12 cellular contexts compared by ENCODE assay signal in genomic region chr3:100954990-100955389, GRCh38. TPM values are rescaled to one million over a fixed set of nuclear protein-coding genes. Genes with fewer than 3 reads are reported as not detected.
DNase-seq lines count a peak whose midpoint lies in the region; ATAC-seq, FAIRE-seq and TF ChIP-seq lines count a peak whose summit lies in the region.
"Had no signal": no experiment of that assay in that cellular context is flagged by ENCODE, and none has a peak within 500 bp of the region (broad histone marks: within the 10 kb centered on the region; RNA-seq: fewer than 3 reads in every experiment).

No MANE protein-coding gene starts in this region.

- no peak for TF ChIP-seq EP300 in stomach (IDR thresholded peaks at IDR 0.05)

- peaks cover 0 to 6% of the 10 kb centered on the region in 2 donors for H3K4me1 ChIP-seq in right atrium auricular region
- H3K4me1 ChIP-seq in stomach = peaks cover 0 to 12% (median 2%) of the 10 kb centered on the region in 4 donors

- H3K36me3 ChIP-seq in brain microvascular endothelial cell (replicated peaks) (no peaks in the 10 kb centered on the region), right atrium auricular region (no peaks in the 10 kb centered on the region), stomach (no peaks in the 10 kb centered on the region)

- in situ Hi-C loops in brain microvascular endothelial cell (cut with HindIII; ENCODE audit: low pct_ligation_motif_present, low sequenced_read_pairs) = no loop called here

- DNase-seq in H54 (ENCODE audit: insufficient read length, low spot score) (peak; percentile 10), brain microvascular endothelial cell (peak; percentile 95), right atrium auricular region (ENCODE audit: low spot score) (peak; percentile 83), stomach (no peak), SW 1271 (lab: John Stamatoyannopoulos, UW) (no peak), amygdala (lab: John Stamatoyannopoulos, UW) (no peak)
- no peak for DNase-seq in T-helper 2 cell treated with Interferon-gamma antibody and Interleukin-4, amounts not matched to agents 5 μg/mL and 100 μg/mL, for 36 hours (ENCODE audit: low spot score)
- DNase-seq: activated naive CD4-positive, alpha-beta T cell treated with anti-CD3 and anti-CD28 coated beads, Interleukin-2, amount 10 ng/mL, durations not matched to agents 7 days and 5 days; NCI-H1436 treated with DMSO at 0.1 percent for 48 hours had no signal

- no peak for TF ChIP-seq POLR2A in H54 (IDR thresholded peaks at IDR 0.05; ENCODE audit: low read depth, low read length)
- TF ChIP-seq POLR2A in stomach (IDR thresholded peaks at IDR 0.05) = no peak

- peak; percentile 75 for FAIRE-seq in H54 (lab: Jason Lieb, UNC)

- intact Hi-C loops in stomach (cut with DNase I; ENCODE audit: low total_unique reads) = no loop called here

- TF ChIP-seq CTCF in brain microvascular endothelial cell (IDR thresholded peaks at IDR 0.05; ENCODE audit: low read depth, low read length, missing control alignments) (no peak), right atrium auricular region (IDR thresholded peaks at IDR 0.05) (no peak), stomach (IDR thresholded peaks at IDR 0.05) (no peak)

- H3K4me3 Mint-ChIP-seq in T-helper 2 cell treated with Interferon-gamma antibody and Interleukin-4, amounts not matched to agents 5 μg/mL and 100 μg/mL, for 36 hours = no peak overlapping the region
- H3K4me3 Mint-ChIP-seq: activated naive CD4-positive, alpha-beta T cell treated with anti-CD3 and anti-CD28 coated beads, Interleukin-2, amount 10 ng/mL, durations not matched to agents 7 days and 5 days; type B pancreatic cell had no signal

- no peaks in the 10 kb centered on the region for H3K36me3 Mint-ChIP-seq in T-helper 2 cell treated with Interferon-gamma antibody and Interleukin-4, amounts not matched to agents 5 μg/mL and 100 μg/mL, for 36 hours (ENCODE audit: low read depth)
- H3K36me3 Mint-ChIP-seq: activated naive CD4-positive, alpha-beta T cell treated with anti-CD3 and anti-CD28 coated beads, Interleukin-2, amount 10 ng/mL, durations not matched to agents 7 days and 5 days; type B pancreatic cell had no signal

- no peaks in the 10 kb centered on the region for H3K27me3 ChIP-seq in brain microvascular endothelial cell (replicated peaks)
- no peaks in the 10 kb centered on the region for H3K27me3 ChIP-seq in right atrium auricular region
- no peaks in the 10 kb centered on the region for H3K27me3 ChIP-seq in stomach

- no peaks in the 10 kb centered on the region for H3K4me1 Mint-ChIP-seq in T-helper 2 cell treated with Interferon-gamma antibody and Interleukin-4, amounts not matched to agents 5 μg/mL and 100 μg/mL, for 36 hours (ENCODE audit: low read depth)
- H3K4me1 Mint-ChIP-seq: activated naive CD4-positive, alpha-beta T cell treated with anti-CD3 and anti-CD28 coated beads, Interleukin-2, amount 10 ng/mL, durations not matched to agents 7 days and 5 days had no signal

- H3K27ac ChIP-seq in brain microvascular endothelial cell (peak overlapping the region; percentile 77), right atrium auricular region (peak overlapping the region; percentile 64 to 79), stomach (peak overlapping the region in 3 of 5 donors; percentile 47 to 64 (median 55))

- H3K4me3 ChIP-seq in brain microvascular endothelial cell (ENCODE audit: low read depth, low read length) = no peak overlapping the region
- no peak overlapping the region for H3K4me3 ChIP-seq in right atrium auricular region
- H3K4me3 ChIP-seq in stomach = no peak overlapping the region

- H3K9me3 ChIP-seq in right atrium auricular region = peaks cover 0 to 7% of the 10 kb centered on the region in 2 donors
- peaks cover 0 to 7% (median under 1%) of the 10 kb centered on the region in 4 donors for H3K9me3 ChIP-seq in stomach

- no peak for ATAC-seq in GM19023 (IDR thresholded peaks at IDR 0.05; ENCODE audit: unreplicated experiment)
- ATAC-seq: esophagus mucosa had no signal

- no peak overlapping the region for H3K27ac Mint-ChIP-seq in T-helper 2 cell treated with Interferon-gamma antibody and Interleukin-4, amounts not matched to agents 5 μg/mL and 100 μg/mL, for 36 hours
- H3K27ac Mint-ChIP-seq: activated naive CD4-positive, alpha-beta T cell treated with anti-CD3 and anti-CD28 coated beads, Interleukin-2, amount 10 ng/mL, durations not matched to agents 7 days and 5 days; type B pancreatic cell had no signal

- no peaks in the 10 kb centered on the region for H3K9me3 Mint-ChIP-seq in T-helper 2 cell treated with Interferon-gamma antibody and Interleukin-4, amounts not matched to agents 5 μg/mL and 100 μg/mL, for 36 hours
- H3K9me3 Mint-ChIP-seq: activated naive CD4-positive, alpha-beta T cell treated with anti-CD3 and anti-CD28 coated beads, Interleukin-2, amount 10 ng/mL, durations not matched to agents 7 days and 5 days had no signal

- H3K27me3 Mint-ChIP-seq in T-helper 2 cell treated with Interferon-gamma antibody and Interleukin-4, amounts not matched to agents 5 μg/mL and 100 μg/mL, for 36 hours (ENCODE audit: low read depth) = no peaks in the 10 kb centered on the region
- H3K27me3 Mint-ChIP-seq: activated naive CD4-positive, alpha-beta T cell treated with anti-CD3 and anti-CD28 coated beads, Interleukin-2, amount 10 ng/mL, durations not matched to agents 7 days and 5 days; type B pancreatic cell had no signal

- WGBS in stomach, 5 donors = 36 to 57% (median 50%) methylated on average over 4 of the region's 4 CpGs

RNA-seq across cellular contexts. Expression of gene ABI3BP, which starts 38.2 kb away (rescaled TPM):
- total RNA-seq in right atrium auricular region (10 to 100 TPM; 46.7 to 56.3 TPM), stomach (100 to 1,000 TPM in 2 of 5 donors, 10 to 100 TPM in 2, 1 to 10 TPM in 1; 5.5 to 252 (median 97.7) TPM)
- polyA plus RNA-seq in stomach = 10 to 100 TPM in 1 of 3 donors, 1 to 10 TPM in 2; 1.5 to 13.4 (median 2.6) TPM

Comparison
In these comparisons a context has a peak if more than half of its experiments do, and no peak if none do; other contexts are left out.
1. DNase-seq: peak in H54 (single experiment), brain microvascular endothelial cell (single experiment) and right atrium auricular region (single experiment); none in stomach (single experiment), T-helper 2 cell treated with Interferon-gamma antibody and Interleukin-4, amounts not matched to agents 5 μg/mL and 100 μg/mL, for 36 hours (single experiment), SW 1271 (0 of 2) and amygdala (0 of 56).
2. Peak in every context shown above with its lines, with median percentiles within 50 percentile points of each other: H3K27ac ChIP-seq.